In the genomic region with DNA sequence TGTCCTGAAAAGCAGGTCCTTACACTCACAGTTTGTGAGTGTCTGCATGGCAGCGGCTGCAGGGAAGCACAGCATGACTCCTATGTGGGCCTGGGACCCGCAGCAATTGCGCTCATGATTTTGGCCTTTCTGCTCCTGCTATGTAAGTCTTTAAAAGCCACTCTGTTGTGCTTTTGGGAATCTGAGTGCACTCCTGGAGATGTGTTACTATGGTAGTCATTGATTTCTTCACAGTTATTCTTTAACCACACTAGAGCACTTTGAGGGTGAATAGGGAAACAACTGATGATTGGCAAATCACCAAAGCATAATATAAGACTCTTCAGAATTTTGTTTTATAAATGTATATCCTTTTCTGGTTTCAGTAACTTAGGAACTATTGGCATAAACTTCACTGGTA, we compare ENCODE assay signal across 34 cellular contexts. TPM values are rescaled to one million over a fixed set of nuclear protein-coding genes. Genes with fewer than 3 reads are reported as not detected.
"Had no signal": no experiment of that assay in that cellular context is flagged by ENCODE, and none has a peak within 500 bp of the region (broad histone marks: within the 10 kb centered on the region; RNA-seq: fewer than 3 reads in every experiment).

No MANE protein-coding gene starts in this region.

- H3K27me3 ChIP-seq: neural progenitor cell, thyroid gland, upper lobe of left lung had no signal

- H3K27ac ChIP-seq: neural progenitor cell, skin epidermis, thyroid gland, upper lobe of left lung, WERI-Rb-1 had no signal

- H3K9me3 ChIP-seq: thyroid gland, upper lobe of left lung had no signal

- H3K4me3 ChIP-seq: lung, neural progenitor cell, skin epidermis, thyroid gland, upper lobe of left lung had no signal

- H3K4me1 ChIP-seq: neural progenitor cell, thyroid gland, upper lobe of left lung had no signal

- DNase-seq: activated CD4-positive, alpha-beta T cell treated with anti-CD3 and anti-CD28 coated beads, Interleukin-2, amount 50 U/mL, for 1 hour; activated CD4-positive, CD25-positive, alpha-beta regulatory T cell treated with anti-CD3 and anti-CD28 coated beads, Interleukin-2, amount 50 U/mL, for 72 hours; activated CD8-positive, alpha-beta T cell treated with anti-CD3 and anti-CD28 coated beads for 36 hours; activated gamma-delta T cell treated with Interleukin-2 at 50 U/mL for 16 hours; activated naive CD4-positive, alpha-beta T cell treated with anti-CD3 and anti-CD28 coated beads, Interleukin-2, amount 50 U/mL, for 16 hours; activated T-cell treated with anti-CD3 and anti-CD28 coated beads, Interleukin-2, amount 50 U/mL, for 4 hours; amniotic stem cell; caudate nucleus; cortex of kidney; foreskin fibroblast; head of caudate nucleus; hippocampal formation; mesendoderm; natural killer cell; posterior cingulate gyrus; stimulated activated CD4-positive, alpha-beta T cell treated with anti-CD3 and anti-CD28 coated beads, Interleukin-12 subunit alpha, Interleukin-12 subunit beta, amount 100 ng/mL, for 4 hours; stimulated activated CD4-positive, alpha-beta T cell treated with anti-CD3 and anti-CD28 coated beads, Interleukin-4, amount 100 ng/mL, for 24 hours; stimulated activated naive CD8-positive, alpha-beta T cell treated with anti-CD3 and anti-CD28 coated beads, Interleukin-15, amount 100 ng/mL, for 72 hours; substantia nigra; T-helper 17 cell; T1000; thyroid gland; upper lobe of left lung; WERI-Rb-1 had no signal

- ATAC-seq: activated CD8-positive, alpha-beta T cell treated with anti-CD3 and anti-CD28 coated beads for 36 hours; activated T-cell treated with anti-CD3 and anti-CD28 coated beads, Interleukin-2, amount 50 U/mL, for 4 hours; activated T-helper 17 cell treated with anti-CD3 and anti-CD28 coated beads, Interleukin-2, amount 50 U/mL, for 72 hours; esophagus mucosa; natural killer cell; sciatic nerve; stimulated activated effector memory CD8-positive, alpha-beta T cell treated with anti-CD3 and anti-CD28 coated beads, Interleukin-12 subunit alpha, Interleukin-12 subunit beta, amount 100 ng/mL, for 72 hours; stimulated activated naive CD8-positive, alpha-beta T cell treated with anti-CD3 and anti-CD28 coated beads, Interleukin-15, amount 100 ng/mL, for 72 hours; T-helper 17 cell had no signal

- H3K36me3 ChIP-seq: upper lobe of left lung had no signal

RNA-seq across cellular contexts. Expression of a gene that starts 40.9 kb away (rescaled TPM):
- total RNA-seq: T-helper 17 cell had no signal

RNA-seq across cellular contexts. Expression of a gene that starts 52.8 kb away (rescaled TPM):
- total RNA-seq: activated CD8-positive, alpha-beta T cell treated with anti-CD3 and anti-CD28 coated beads for 36 hours; activated T-helper 17 cell treated with anti-CD3 and anti-CD28 coated beads, Interleukin-2, amount 50 U/mL, for 72 hours; chondrocyte; mononuclear cell; natural killer cell; omental fat pad; sciatic nerve; T-helper 17 cell; thyroid gland had no signal
